Comparison of ENCODE assay signal across 10 cellular contexts in genomic region chr22:49967333-49968241, GRCh38. TPM values are rescaled to one million over a fixed set of nuclear protein-coding genes. Genes with fewer than 3 reads are reported as not detected.
DNase-seq lines count a peak whose midpoint lies in the region; ATAC-seq and TF ChIP-seq lines count a peak whose summit lies in the region.
"Had no signal": no experiment of that assay in that cellular context is flagged by ENCODE, and none has a peak within 500 bp of the region (broad histone marks: within the 10 kb centered on the region; RNA-seq: fewer than 3 reads in every experiment).

No MANE protein-coding gene starts in this region.

- H3K4me3 Mint-ChIP-seq in naive B cell = peak overlapping the region; percentile 31 to 97 (median 68)

- peaks cover 85% of the 10 kb centered on the region for H3K4me1 ChIP-seq in vagina

- peaks cover 0 to 18% of the 10 kb centered on the region in 2 donors for H3K36me3 ChIP-seq in vagina

- H3K4me1 Mint-ChIP-seq in naive B cell = peaks cover 34 to 61% (median 43%) of the 10 kb centered on the region in 3 donors

- peak overlapping the region; percentile 15 to 33 for H3K4me3 ChIP-seq in vagina

- ATAC-seq in naive B cell (ENCODE audit: low read depth in 2 of 2) (peak; percentile 34 to 46), HG03039 (IDR thresholded peaks at IDR 0.05; ENCODE audit: unreplicated experiment) (no peak)

- intact Hi-C loops in vagina (cut with DNase I) = loop anchor here (5.0 kb wide), 1 partner anchor 225 kb away; no protein-coding TSS in a partner anchor

- no peaks in the 10 kb centered on the region for H3K36me3 Mint-ChIP-seq in naive B cell

- peaks cover 0 to 3% (median 0%) of the 10 kb centered on the region in 3 donors for H3K27me3 Mint-ChIP-seq in naive B cell

- peak overlapping the region; percentile 49 to 97 (median 84) for H3K27ac Mint-ChIP-seq in naive B cell
- H3K27ac Mint-ChIP-seq: nephron had no signal

- no peaks in the 10 kb centered on the region for H3K9me3 ChIP-seq in vagina

- no peaks in the 10 kb centered on the region for H3K9me3 Mint-ChIP-seq in naive B cell
- H3K9me3 Mint-ChIP-seq: nephron had no signal

- peak; percentile 28 for DNase-seq in stimulated activated CD4-positive, alpha-beta T cell treated with anti-CD3 and anti-CD28 coated beads, Interleukin-12 subunit alpha, Interleukin-12 subunit beta, amount 100 ng/mL, for 4 hours
- DNase-seq in stimulated activated CD4-positive, alpha-beta T cell treated with anti-CD3 and anti-CD28 coated beads, Interleukin-2, amount 100 ng/mL, for 48 hours = no peak
- DNase-seq in ecto neural progenitor cell (ENCODE audit: low spot score) (peak; percentile 52), naive B cell (peak; percentile 76), vagina (ENCODE audit: extremely low spot score in 2 of 2) (peak in 1 of 2 donors; percentile 89), NCI-H1417 (lab: John Stamatoyannopoulos, UW) (no peak), cerebellar cortex (ENCODE audit: low spot score) (no peak)

- H3K27me3 ChIP-seq in vagina = no peaks in the 10 kb centered on the region

- TF ChIP-seq CTCF in vagina (IDR thresholded peaks at IDR 0.05) = no peak

- H3K27ac ChIP-seq in vagina = peak overlapping the region; percentile 89

- TF ChIP-seq POLR2A in vagina (IDR thresholded peaks at IDR 0.05) = no peak

RNA-seq across cellular contexts. Expression of gene PIM3, which starts 7.0 kb away (rescaled TPM):
- polyA plus RNA-seq in naive B cell (ENCODE audit: low read depth in 6 of 6) = 10 to 100 TPM; 46.7 to 60.7 (median 55.0) TPM
- total RNA-seq in vagina = 97.2 TPM

RNA-seq across cellular contexts. Expression of gene IL17REL, which starts 45.0 kb away (rescaled TPM):
- not detected for polyA plus RNA-seq in naive B cell (ENCODE audit: low read depth in 6 of 6)
- not detected for total RNA-seq in vagina
- total RNA-seq: T-helper 1 cell treated with Interleukin-12 subunit alpha and Interleukin-12 subunit beta and Interleukin-4 antibody, amounts not matched to agents 30 ng/mL and 1 ng/mL, for 36 hours had no signal

RNA-seq across cellular contexts. Expression of gene CRELD2, which starts 49.2 kb away (rescaled TPM):
- 10 to 100 TPM; 21.9 to 33.8 (median 28.0) TPM for polyA plus RNA-seq in naive B cell (ENCODE audit: low read depth in 6 of 6)
- 34.4 TPM for total RNA-seq in vagina

RNA-seq across cellular contexts. Expression of gene ALG12, which starts 49.3 kb away (rescaled TPM):
- polyA plus RNA-seq in naive B cell (ENCODE audit: low read depth in 6 of 6) = 10 to 100 TPM; 10.1 to 17.5 (median 13.0) TPM
- 21.4 TPM for total RNA-seq in vagina

Comparison
In these comparisons a context has a peak if more than half of its experiments do, and no peak if none do; other contexts are left out.
1. DNase-seq: peak in stimulated activated CD4-positive, alpha-beta T cell treated with anti-CD3 and anti-CD28 coated beads, Interleukin-12 subunit alpha, Interleukin-12 subunit beta, amount 100 ng/mL, for 4 hours (single experiment), ecto neural progenitor cell (single experiment) and naive B cell (single experiment); none in stimulated activated CD4-positive, alpha-beta T cell treated with anti-CD3 and anti-CD28 coated beads, Interleukin-2, amount 100 ng/mL, for 48 hours (0 of 2), NCI-H1417 (0 of 3) and cerebellar cortex (single experiment).